8 cellular contexts compared by ENCODE assay signal in the genomic region with DNA sequence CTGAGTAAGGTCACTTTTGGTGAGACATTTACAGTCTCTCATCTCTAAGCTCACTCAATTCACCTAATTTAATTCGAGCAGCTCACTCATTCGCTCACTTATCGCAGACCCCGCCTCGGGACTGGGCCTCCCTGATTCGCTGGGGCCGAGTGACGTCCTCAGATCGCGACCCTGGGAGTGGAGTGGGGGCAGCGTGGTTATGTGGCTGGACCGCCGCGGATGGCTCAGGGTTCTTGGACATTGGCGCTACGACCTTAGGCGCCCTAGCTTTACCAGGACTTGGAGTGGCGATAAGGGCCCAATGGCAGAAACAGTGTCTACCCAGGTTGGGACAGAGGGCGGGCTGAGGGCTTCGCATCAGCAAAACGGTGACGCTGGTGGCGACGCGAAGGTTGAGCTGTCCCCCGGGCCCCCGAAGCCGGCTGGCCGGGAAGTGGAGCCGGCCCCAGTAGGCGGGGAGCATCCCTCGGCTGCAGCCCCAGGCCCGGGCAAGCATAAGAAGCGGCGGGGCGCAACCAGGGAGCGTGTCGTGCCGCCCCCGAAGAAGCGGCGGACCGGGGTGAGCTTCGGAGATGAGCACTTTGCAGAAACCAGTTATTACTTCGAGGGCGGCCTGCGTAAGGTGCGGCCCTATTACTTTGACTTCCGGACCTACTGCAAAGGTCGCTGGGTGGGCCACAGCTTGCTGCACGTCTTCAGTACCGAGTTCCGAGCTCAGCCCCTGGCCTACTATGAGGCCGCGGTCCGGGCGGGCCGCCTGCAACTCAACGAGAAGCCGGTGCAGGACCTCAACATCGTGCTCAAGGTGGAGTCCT. TPM values are rescaled to one million over a fixed set of nuclear protein-coding genes. Genes with fewer than 3 reads are reported as not detected.
DNase-seq lines count a peak whose midpoint lies in the region; ATAC-seq and TF ChIP-seq lines count a peak whose summit lies in the region.

A gene with protein sequence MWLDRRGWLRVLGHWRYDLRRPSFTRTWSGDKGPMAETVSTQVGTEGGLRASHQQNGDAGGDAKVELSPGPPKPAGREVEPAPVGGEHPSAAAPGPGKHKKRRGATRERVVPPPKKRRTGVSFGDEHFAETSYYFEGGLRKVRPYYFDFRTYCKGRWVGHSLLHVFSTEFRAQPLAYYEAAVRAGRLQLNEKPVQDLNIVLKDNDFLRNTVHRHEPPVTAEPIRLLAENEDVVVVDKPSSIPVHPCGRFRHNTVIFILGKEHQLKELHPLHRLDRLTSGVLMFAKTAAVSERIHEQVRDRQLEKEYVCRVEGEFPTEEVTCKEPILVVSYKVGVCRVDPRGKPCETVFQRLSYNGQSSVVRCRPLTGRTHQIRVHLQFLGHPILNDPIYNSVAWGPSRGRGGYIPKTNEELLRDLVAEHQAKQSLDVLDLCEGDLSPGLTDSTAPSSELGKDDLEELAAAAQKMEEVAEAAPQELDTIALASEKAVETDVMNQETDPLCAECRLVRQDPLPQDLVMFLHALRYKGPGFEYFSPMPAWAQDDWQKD (plus strand): TSS at position 161 of the 815 bp plus-strand sequence. CDS start 39 bp downstream, at position 200.

- intact Hi-C loops in colonic mucosa (cut with DNase I): no loop called here

- H3K27me3 ChIP-seq in colonic mucosa: no peaks in the 10 kb centered on the region

- H3K9me3 ChIP-seq in colonic mucosa: no peaks in the 10 kb centered on the region

- H3K27ac ChIP-seq in colonic mucosa: peak within 1 kb of the TSS; percentile 62

- no peak for TF ChIP-seq CTCF in colonic mucosa (IDR thresholded peaks at IDR 0.05)

- H3K9ac ChIP-seq in colonic mucosa (ENCODE audit: low read depth in 2 of 2, low read length in 2 of 2): peak within 1 kb of the TSS; percentile 67 to 85

- no peaks in the 10 kb centered on the region for H3K36me3 ChIP-seq in colonic mucosa

- peak; percentile 56 for ATAC-seq in HG03432 (IDR thresholded peaks at IDR 0.05; ENCODE audit: unreplicated experiment)

- peaks cover 7% of the 10 kb centered on the region for H3K4me1 ChIP-seq in colonic mucosa

- peak; percentile 82 for TF ChIP-seq POLR2A in GM18951 (IDR thresholded peaks at IDR 0.05; ENCODE audit: extremely low read depth, insufficient read depth, insufficient read length)

- in situ Hi-C loops in ACHN (cut with HindIII; ENCODE audit: low pct_ligation_motif_present, low pct_unique_long_range_greater_than_20kb, low sequenced_read_pairs) (no loop called here), GM18951 (cut with MboI; ENCODE audit: low sequenced_read_pairs, unreplicated experiment) (no loop called here)

- peak; percentile 88 for DNase-seq in ACHN
- DNase-seq in NCI-H69 (lab: John Stamatoyannopoulos, UW): peak; percentile 97
- peak; percentile 96 for DNase-seq in activated CD4-positive, alpha-beta T cell treated with anti-CD3 and anti-CD28 coated beads for 48 hours
- DNase-seq in colonic mucosa: peak; percentile 97
- peak; percentile 98 for DNase-seq in left kidney (ENCODE audit: low read depth, low spot score)
- peak; percentile 80 to 88 for DNase-seq in stimulated activated CD4-positive, alpha-beta T cell treated with anti-CD3 and anti-CD28 coated beads, Interleukin-1b, Interleukin-23, amount 100 ng/mL, for 4 hours (ENCODE audit: low read depth in 2 of 2)

- H3K4me3 ChIP-seq in colonic mucosa: peak within 1 kb of the TSS; percentile 98

RNA-seq across cellular contexts. Expression of the gene that starts here (rescaled TPM):
- total RNA-seq in colonic mucosa: 10 to 100 TPM; 11.0 to 17.0 TPM

Comparison
In these comparisons a context has a peak if more than half of its experiments do, and no peak if none do; other contexts are left out.
1. Peak in every context shown above with its lines: DNase-seq, ATAC-seq, H3K4me3 ChIP-seq and H3K27ac ChIP-seq.